1 cellular context compared by ENCODE assay signal in genomic region chr10:70379581-70380176, GRCh38.
TF ChIP-seq lines count a peak whose summit lies in the region.

No MANE protein-coding gene starts in this region.

TF ChIP-seq in GM12878, 131 proteins besides CTCF, POLR2A, EP300 and RAD21 (continued from another document):
- no peak for TF ChIP-seq RAD51 (IDR thresholded peaks at IDR 0.05)
- TF ChIP-seq CHD1 (IDR thresholded peaks at IDR 0.05; ENCODE audit: low read depth, low read length), result no peak
- no peak for TF ChIP-seq USF1 (IDR thresholded peaks at IDR 0.05; ENCODE audit: borderline replicate concordance, extremely low read length, insufficient read depth, low read depth, low read length)
- TF ChIP-seq MAX (IDR thresholded peaks at IDR 0.05; ENCODE audit: low read depth, low read length), result no peak
- TF ChIP-seq RUNX3 (IDR thresholded peaks at IDR 0.05; ENCODE audit: low read length), result no peak
- TF ChIP-seq ETV6 (conservative IDR thresholded peaks at IDR 0.05 in 1 of 2, IDR thresholded peaks at IDR 0.05 in 1 of 2; ENCODE audit: borderline replicate concordance in 1 of 2, low read depth in 1 of 2), result no peak
- TF ChIP-seq NR2C2 (IDR thresholded peaks at IDR 0.05; ENCODE audit: borderline replicate concordance, control insufficient read depth, insufficient read length, low read depth), result no peak
- TF ChIP-seq ZNF274 (IDR thresholded peaks at IDR 0.05; ENCODE audit: insufficient read depth, insufficient read length), result no peak
- TF ChIP-seq NKRF (conservative IDR thresholded peaks at IDR 0.05), result no peak
- no peak for TF ChIP-seq USF2 (IDR thresholded peaks at IDR 0.05; ENCODE audit: borderline replicate concordance, low read depth, low read length)
- TF ChIP-seq RB1 (IDR thresholded peaks at IDR 0.05; ENCODE audit: borderline replicate concordance), result no peak
- TF ChIP-seq GABPA (IDR thresholded peaks at IDR 0.05; ENCODE audit: low read depth), result no peak
TF ChIP-seq in GM12878: peak in this region for 0.
